Comparison of ENCODE assay signal across 8 cellular contexts in genomic region chr15:84748274-84749110, GRCh38. TPM values are rescaled to one million over a fixed set of nuclear protein-coding genes. Genes with fewer than 3 reads are reported as not detected.
DNase-seq lines count a peak whose midpoint lies in the region; ATAC-seq and TF ChIP-seq lines count a peak whose summit lies in the region.

TSS of gene ZNF592 (plus strand) at chr15:84748592. CDS start at chr15:84782676, 34,084 bp downstream.

- H3K36me3 Mint-ChIP-seq in CD14-positive monocyte (peaks cover 10 to 17% of the 10 kb centered on the region in 2 donors), natural killer cell (no peaks in the 10 kb centered on the region)
- H3K36me3 Mint-ChIP-seq in stimulated activated naive CD8-positive, alpha-beta T cell treated with anti-CD3 and anti-CD28 coated beads, Interleukin-15, Interleukin-2, amounts not matched to agents 100 ng/mL and 50 ng/mL, for 24 hours (ENCODE audit: low read depth) = peaks cover 22% of the 10 kb centered on the region

- peaks cover 66% of the 10 kb centered on the region for H3K4me1 Mint-ChIP-seq in CD14-positive monocyte
- peaks cover 57 to 63% of the 10 kb centered on the region in 2 donors for H3K4me1 Mint-ChIP-seq in natural killer cell
- H3K4me1 Mint-ChIP-seq in stimulated activated naive CD8-positive, alpha-beta T cell treated with anti-CD3 and anti-CD28 coated beads, Interleukin-15, Interleukin-2, amounts not matched to agents 100 ng/mL and 50 ng/mL, for 24 hours (ENCODE audit: low read depth) = peaks cover 74% of the 10 kb centered on the region

- TF ChIP-seq CTCF in CD14-positive monocyte (IDR thresholded peaks at IDR 0.05) (peak; percentile 7), fibroblast of mammary gland (conservative IDR thresholded peaks at IDR 0.05; ENCODE audit: control insufficient read depth, insufficient read depth, low read depth, low read length) (no peak), natural killer cell (IDR thresholded peaks at IDR 0.05) (no peak)

- intact Hi-C loops in CD14-positive monocyte (cut with micrococcal nuclease) = loop anchor here (1.0 to 10.0 kb wide), 5 partner anchors 32 to 160 kb away; partner anchors contain the start of genes SEC11A (in 2 of the 2) and NMB (in 1 of the 2)
- intact Hi-C loops in natural killer cell (cut with micrococcal nuclease) = loop anchor here (2.0 to 10.0 kb wide), 3 partner anchors 94 to 236 kb away; partner anchors contain the start of genes PDE8A and WDR73

- H3K9me3 Mint-ChIP-seq in CD14-positive monocyte = no peaks in the 10 kb centered on the region
- no peaks in the 10 kb centered on the region for H3K9me3 Mint-ChIP-seq in natural killer cell
- no peaks in the 10 kb centered on the region for H3K9me3 Mint-ChIP-seq in stimulated activated naive CD8-positive, alpha-beta T cell treated with anti-CD3 and anti-CD28 coated beads, Interleukin-15, Interleukin-2, amounts not matched to agents 100 ng/mL and 50 ng/mL, for 24 hours

- H3K4me3 ChIP-seq in fibroblast of mammary gland (ENCODE audit: control insufficient read depth, low read depth, low read length) = peak within 1 kb of the TSS; percentile 94

- DNase-seq in CD14-positive monocyte (ENCODE audit: low spot score) (peak; percentile 63), RPMI7951 (ENCODE audit: low read depth) (peak; percentile 88), fibroblast of mammary gland (ENCODE audit: low read depth) (peak; percentile 65), natural killer cell (peak; percentile 82)
- DNase-seq in activated T-helper 1 cell treated with anti-CD3 and anti-CD28 coated beads, Interleukin-2, amount 50 U/mL, for 16 hours (ENCODE audit: low read depth in 1 of 2, low spot score in 1 of 2) = peak; percentile 60 to 74

- H3K27me3 Mint-ChIP-seq in CD14-positive monocyte (ENCODE audit: low read depth in 3 of 3) (no peaks in the 10 kb centered on the region), natural killer cell (ENCODE audit: low read depth in 2 of 2) (no peaks in the 10 kb centered on the region)
- H3K27me3 Mint-ChIP-seq in stimulated activated naive CD8-positive, alpha-beta T cell treated with anti-CD3 and anti-CD28 coated beads, Interleukin-15, Interleukin-2, amounts not matched to agents 100 ng/mL and 50 ng/mL, for 24 hours = no peaks in the 10 kb centered on the region

- peak within 1 kb of the TSS; percentile 97 to 99 for H3K4me3 Mint-ChIP-seq in CD14-positive monocyte
- peak within 1 kb of the TSS; percentile 96 for H3K4me3 Mint-ChIP-seq in natural killer cell
- peak within 1 kb of the TSS; percentile 96 for H3K4me3 Mint-ChIP-seq in stimulated activated naive CD8-positive, alpha-beta T cell treated with anti-CD3 and anti-CD28 coated beads, Interleukin-15, Interleukin-2, amounts not matched to agents 100 ng/mL and 50 ng/mL, for 24 hours

- ATAC-seq in GM19351 (IDR thresholded peaks at IDR 0.05; ENCODE audit: unreplicated experiment) (peak; percentile 51), HG03469 (IDR thresholded peaks at IDR 0.05; ENCODE audit: unreplicated experiment) (peak; percentile 30), natural killer cell (peak; percentile 65 to 82 (median 76))

- H3K27ac Mint-ChIP-seq in CD14-positive monocyte (peak within 1 kb of the TSS; percentile 98 to 100 (median 99)), natural killer cell (peak within 1 kb of the TSS; percentile 96 to 99)
- peak within 1 kb of the TSS; percentile 96 for H3K27ac Mint-ChIP-seq in stimulated activated naive CD8-positive, alpha-beta T cell treated with anti-CD3 and anti-CD28 coated beads, Interleukin-15, Interleukin-2, amounts not matched to agents 100 ng/mL and 50 ng/mL, for 24 hours

RNA-seq across cellular contexts. Expression of gene ZNF592, which starts in this region (rescaled TPM):
- polyA plus RNA-seq in CD14-positive monocyte = 1 to 10 TPM; 2.8 to 5.0 TPM
- 6.4 and 7.4 TPM in 2 replicates for total RNA-seq in RPMI7951 (2014; rRNA removed; shearing (Covaris generic))
- total RNA-seq in natural killer cell = 10 to 100 TPM; 38.0 to 43.8 (median 39.1) TPM

Comparison
In these comparisons a context has a peak if more than half of its experiments do, and no peak if none do; other contexts are left out.
1. Peak in every context shown above with its lines: DNase-seq, ATAC-seq and H3K4me3 ChIP-seq.